ENCODE assay signal across 18 cellular contexts in the genomic region with DNA sequence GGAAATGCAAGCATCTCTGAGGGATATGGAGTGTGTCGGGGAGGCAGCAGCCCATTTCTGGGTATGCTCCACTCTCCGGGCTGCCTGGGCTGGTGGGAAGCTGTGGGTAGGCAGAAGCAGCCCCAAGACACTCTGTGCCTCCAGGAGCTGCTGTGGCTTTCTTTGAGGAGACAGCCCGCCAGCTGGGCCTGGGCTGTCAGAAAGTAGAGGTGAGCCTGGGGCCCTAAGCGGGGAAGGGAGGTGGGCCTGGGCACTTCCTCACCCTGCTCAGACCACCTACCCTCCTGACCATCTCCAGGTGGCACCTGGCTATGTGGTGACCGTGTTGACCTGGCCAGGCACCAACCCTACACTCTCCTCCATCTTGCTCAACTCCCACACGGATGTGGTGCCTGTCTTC. TPM values are rescaled to one million over a fixed set of nuclear protein-coding genes. Genes with fewer than 3 reads are reported as not detected.
DNase-seq lines count a peak whose midpoint lies in the region; ATAC-seq and TF ChIP-seq lines count a peak whose summit lies in the region.
"Had no signal": no experiment of that assay in that cellular context is flagged by ENCODE, and none has a peak within 500 bp of the region (broad histone marks: within the 10 kb centered on the region; RNA-seq: fewer than 3 reads in every experiment).

No MANE protein-coding gene starts in this region.

- H3K27me3 ChIP-seq in Karpas-422 (ENCODE audit: low read length) (no peaks in the 10 kb centered on the region), duodenal mucosa (ENCODE audit: control insufficient read depth in 1 of 2, insufficient read depth in 2 of 2, low read length in 2 of 2) (no peaks in the 10 kb centered on the region), spleen (replicated peaks in 1 of 7) (no peaks in the 10 kb centered on the region)
- H3K27me3 ChIP-seq: adrenal gland, right atrium auricular region had no signal

- H3K9me3 ChIP-seq in Karpas-422 (ENCODE audit: low read length) (no peaks in the 10 kb centered on the region), duodenal mucosa (ENCODE audit: control insufficient read depth in 1 of 2, low read length in 2 of 2) (no peaks in the 10 kb centered on the region), spleen (no peaks in the 10 kb centered on the region)
- H3K9me3 ChIP-seq: adrenal gland, right atrium auricular region had no signal

- no peaks in the 10 kb centered on the region for H3K27me3 Mint-ChIP-seq in T-helper 2 cell treated with Interferon-gamma antibody and Interleukin-4, amounts not matched to agents 5 μg/mL and 100 μg/mL, for 36 hours (ENCODE audit: low read depth)
- H3K27me3 Mint-ChIP-seq in progenitor cell of endocrine pancreas: no peaks in the 10 kb centered on the region

- peak overlapping the region; percentile 72 for H3K27ac Mint-ChIP-seq in T-helper 2 cell treated with Interferon-gamma antibody and Interleukin-4, amounts not matched to agents 5 μg/mL and 100 μg/mL, for 36 hours
- peak overlapping the region; percentile 25 for H3K27ac Mint-ChIP-seq in progenitor cell of endocrine pancreas

- WGBS in spleen, 5 donors: 86 to 94% (median 91%) methylated on average over 3 to 6 of the region's 6 CpGs

- no peak for DNase-seq in T-helper 2 cell treated with Interferon-gamma antibody and Interleukin-4, amounts not matched to agents 5 μg/mL and 100 μg/mL, for 36 hours (ENCODE audit: low spot score)
- DNase-seq in T-helper 2 cell: no peak
- no peak for DNase-seq in Karpas-422
- no peak for DNase-seq in progenitor cell of endocrine pancreas (ENCODE audit: low spot score, unreplicated experiment)
- no peak for DNase-seq in spleen
- no peak for DNase-seq in HUDEP-2 (lab: John Stamatoyannopoulos, UW; ENCODE audit: unreplicated experiment in 76 of 76)
- DNase-seq: activated CD4-positive, alpha-beta T cell treated with anti-CD3 and anti-CD28 coated beads, Interleukin-2, amount 50 U/mL, for 4 hours; adrenal gland; erythroblast; GDM1; NCI-H146; NCI-H524; stimulated activated CD4-positive, alpha-beta T cell treated with anti-CD3 and anti-CD28 coated beads, Interleukin-4, amount 100 ng/mL, for 24 hours; stimulated activated naive CD4-positive, alpha-beta T cell treated with Interleukin-2 at 50 U/mL for 16 hours had no signal

- no peak overlapping the region for H2AFZ ChIP-seq in Karpas-422 (ENCODE audit: low read length)

- H3K27ac ChIP-seq in Karpas-422 (ENCODE audit: low read length): no peak overlapping the region
- peak overlapping the region; percentile 35 for H3K27ac ChIP-seq in duodenal mucosa (ENCODE audit: low read depth, low read length)
- peak overlapping the region in 2 of 8 donors; percentile 30 to 87 for H3K27ac ChIP-seq in spleen

- no peaks in the 10 kb centered on the region for H3K9me3 Mint-ChIP-seq in T-helper 2 cell treated with Interferon-gamma antibody and Interleukin-4, amounts not matched to agents 5 μg/mL and 100 μg/mL, for 36 hours
- no peaks in the 10 kb centered on the region for H3K9me3 Mint-ChIP-seq in progenitor cell of endocrine pancreas (ENCODE audit: low read depth)

- peaks cover 30% of the 10 kb centered on the region for H3K79me2 ChIP-seq in Karpas-422 (ENCODE audit: low read length)

- H3K4me2 ChIP-seq in Karpas-422 (ENCODE audit: low read depth, low read length, poor library complexity, severe bottlenecking): peak overlapping the region; percentile 22

- H3K9me2 ChIP-seq in Karpas-422 (replicated peaks; ENCODE audit: insufficient read depth, low read length): no peaks in the 10 kb centered on the region

- TF ChIP-seq CTCF in progenitor cell of endocrine pancreas (IDR thresholded peaks at IDR 0.05; ENCODE audit: unreplicated experiment) (no peak), spleen (IDR thresholded peaks at IDR 0.05 in 8 of 11, conservative IDR thresholded peaks at IDR 0.05 in 3 of 11) (no peak)

- peaks cover 23% of the 10 kb centered on the region for H3K4me1 Mint-ChIP-seq in T-helper 2 cell treated with Interferon-gamma antibody and Interleukin-4, amounts not matched to agents 5 μg/mL and 100 μg/mL, for 36 hours (ENCODE audit: low read depth)
- peaks cover 13% of the 10 kb centered on the region for H3K4me1 Mint-ChIP-seq in progenitor cell of endocrine pancreas (ENCODE audit: low read depth)

- H3K9ac ChIP-seq in Karpas-422 (ENCODE audit: low read length) (peak overlapping the region; percentile 37), duodenal mucosa (ENCODE audit: low read depth in 1 of 2, low read length in 2 of 2) (peak overlapping the region; percentile 38 to 68)

- H3K4me1 ChIP-seq in Karpas-422 (ENCODE audit: low read length) (peaks cover 35% of the 10 kb centered on the region), duodenal mucosa (ENCODE audit: control insufficient read depth in 1 of 2, insufficient read depth in 2 of 2, low read length in 2 of 2) (peaks cover 54% of the 10 kb centered on the region in 2 donors), spleen (peaks cover 17 to 48% (median 33%) of the 10 kb centered on the region in 6 donors)

- peaks cover 3% of the 10 kb centered on the region for H3K36me3 Mint-ChIP-seq in T-helper 2 cell treated with Interferon-gamma antibody and Interleukin-4, amounts not matched to agents 5 μg/mL and 100 μg/mL, for 36 hours (ENCODE audit: low read depth)
- H3K36me3 Mint-ChIP-seq in progenitor cell of endocrine pancreas (ENCODE audit: insufficient read depth): peaks cover 1% of the 10 kb centered on the region

- no peak for ATAC-seq in GM19395 (IDR thresholded peaks at IDR 0.05; ENCODE audit: unreplicated experiment)
- ATAC-seq: Panc1 had no signal

- no peaks in the 10 kb centered on the region for H3K36me3 ChIP-seq in Karpas-422 (ENCODE audit: insufficient read depth, low read length)
- H3K36me3 ChIP-seq in duodenal mucosa (ENCODE audit: control insufficient read depth in 1 of 2, insufficient read depth in 2 of 2, low read length in 2 of 2): no peaks in the 10 kb centered on the region
- peaks cover 0 to 7% (median 0%) of the 10 kb centered on the region in 6 donors for H3K36me3 ChIP-seq in spleen
- H3K36me3 ChIP-seq: adrenal gland, right atrium auricular region had no signal

- no peak for TF ChIP-seq POLR2A in spleen (IDR thresholded peaks at IDR 0.05)

- H4K20me1 ChIP-seq in Karpas-422 (ENCODE audit: insufficient read depth, low read depth, low read length): no peaks in the 10 kb centered on the region

- H3K4me3 Mint-ChIP-seq in T-helper 2 cell treated with Interferon-gamma antibody and Interleukin-4, amounts not matched to agents 5 μg/mL and 100 μg/mL, for 36 hours: peak overlapping the region; percentile 29
- H3K4me3 Mint-ChIP-seq in progenitor cell of endocrine pancreas (ENCODE audit: low read depth): no peak overlapping the region

- H3K4me3 ChIP-seq in Karpas-422 (ENCODE audit: low read length): no peak overlapping the region
- H3K4me3 ChIP-seq in duodenal mucosa (ENCODE audit: low read depth in 1 of 2, low read length in 2 of 2): peak overlapping the region; percentile 35 to 59
- no peak overlapping the region for H3K4me3 ChIP-seq in spleen
- H3K4me3 ChIP-seq: adrenal gland, right atrium auricular region had no signal

- intact Hi-C loops in spleen (cut with DNase I; ENCODE audit: low total_unique reads): no loop called here

RNA-seq across cellular contexts. Expression of a gene that starts 1.7 kb away (rescaled TPM):
- 71.0 and 97.0 TPM in 2 replicates for total RNA-seq in Karpas-422 (2014; rRNA removed; shearing (Covaris generic); ENCODE audit: low replicate concordance)
- total RNA-seq in progenitor cell of endocrine pancreas (38.0 and 43.0 TPM in 2 replicates), spleen (10 to 100 TPM; 16.7 to 31.1 (median 26.0) TPM)
- 10 to 100 TPM; 28.1 to 29.8 (median 29.2) TPM for polyA plus RNA-seq in spleen

RNA-seq across cellular contexts. Expression of a gene that starts 10.2 kb away (rescaled TPM):
- 36.9 and 58.2 TPM in 2 replicates for total RNA-seq in Karpas-422 (2014; rRNA removed; shearing (Covaris generic); ENCODE audit: low replicate concordance)
- total RNA-seq in progenitor cell of endocrine pancreas (16.4 and 19.4 TPM in 2 replicates), spleen (10 to 100 TPM in 4 of 7 donors, 1 to 10 TPM in 3; 8.7 to 23.9 (median 12.3) TPM)
- polyA plus RNA-seq in spleen: 10 to 100 TPM; 18.7 to 26.7 (median 22.1) TPM

RNA-seq across cellular contexts. Expression of a gene that starts 10.6 kb away (rescaled TPM):
- 2,656 and 3,245 TPM in 2 replicates for total RNA-seq in Karpas-422 (2014; rRNA removed; shearing (Covaris generic); ENCODE audit: low replicate concordance)
- 1,205 and 1,236 TPM in 2 replicates for total RNA-seq in progenitor cell of endocrine pancreas
- 1,000 to 10,000 TPM in 4 of 7 donors, 100 to 1,000 TPM in 3; 684 to 1,403 (median 1,036) TPM for total RNA-seq in spleen
- polyA plus RNA-seq in spleen: 1,000 to 10,000 TPM; 3,003 to 4,302 (median 4,113) TPM

RNA-seq across cellular contexts. Expression of a gene that starts 11.2 kb away (rescaled TPM):
- 104 and 118 TPM in 2 replicates for total RNA-seq in Karpas-422 (2014; rRNA removed; shearing (Covaris generic); ENCODE audit: low replicate concordance)
- total RNA-seq in progenitor cell of endocrine pancreas (13.7 and 14.4 TPM in 2 replicates), spleen (10 to 100 TPM; 33.8 to 74.9 (median 56.3) TPM)
- polyA plus RNA-seq in spleen: 10 to 100 TPM; 60.1 to 71.4 (median 66.8) TPM

RNA-seq across cellular contexts. Expression of a gene that starts 17.8 kb away (rescaled TPM):
- total RNA-seq in Karpas-422 (2014; rRNA removed; shearing (Covaris generic); ENCODE audit: low replicate concordance): 16.9 and 17.9 TPM in 2 replicates
- total RNA-seq in progenitor cell of endocrine pancreas: 159 and 160 TPM in 2 replicates
- total RNA-seq in spleen: 10 to 100 TPM; 17.1 to 24.6 (median 20.7) TPM
- 10 to 100 TPM; 12.8 to 41.7 (median 23.2) TPM for polyA plus RNA-seq in spleen

Comparison
In these comparisons a context has a peak if more than half of its experiments do, and no peak if none do; other contexts are left out.
1. H3K4me3 ChIP-seq: peak in duodenal mucosa (2 of 2); none in Karpas-422 (single experiment) and spleen (0 of 8).